10 cellular contexts compared by ENCODE assay signal in genomic region chr3:64444619-64445317, GRCh38.
DNase-seq lines count a peak whose midpoint lies in the region; ATAC-seq and TF ChIP-seq lines count a peak whose summit lies in the region.
"Had no signal": no experiment of that assay in that cellular context is flagged by ENCODE, and none has a peak within 500 bp of the region (broad histone marks: within the 10 kb centered on the region; RNA-seq: fewer than 3 reads in every experiment).

No MANE protein-coding gene starts in this region.

- intact Hi-C loops in activated CD4-positive, alpha-beta T cell treated with anti-CD3 and anti-CD28 coated beads for 36 hours (cut with DNase I, micrococcal nuclease): no loop called here

- H3K27me3 ChIP-seq in iPS-20b (ENCODE audit: insufficient read depth, low read length) (peaks cover 31% of the 10 kb centered on the region), skeletal muscle satellite cell (ENCODE audit: control insufficient read depth, insufficient read depth, low read length) (peaks cover 73% of the 10 kb centered on the region)

- no peak overlapping the region for H3K27ac ChIP-seq in iPS-20b (ENCODE audit: low read length)
- H3K27ac ChIP-seq: neutrophil had no signal

- no peak for ATAC-seq in activated CD4-positive, alpha-beta T cell treated with anti-CD3 and anti-CD28 coated beads for 36 hours
- ATAC-seq in HG03196 (IDR thresholded peaks at IDR 0.05; ENCODE audit: unreplicated experiment) (no peak), GM19463 (IDR thresholded peaks at IDR 0.05; ENCODE audit: unreplicated experiment) (no peak), HG03520 (IDR thresholded peaks at IDR 0.05; ENCODE audit: unreplicated experiment) (no peak)
- ATAC-seq: T-helper 17 cell had no signal

- peak overlapping the region; percentile 94 for H3K4me2 ChIP-seq in skeletal muscle satellite cell (ENCODE audit: low read length)

- CTCF ChIA-PET in activated CD4-positive, alpha-beta T cell treated with anti-CD3 and anti-CD28 coated beads for 36 hours (lab: Charles Lee): interaction anchor here (0.8 kb wide), 1 partner anchor 86 kb away, joined by 3 read pairs; no protein-coding TSS in a partner anchor

- H3K4me1 Mint-ChIP-seq in brain: peaks cover 61% of the 10 kb centered on the region
- H3K4me1 Mint-ChIP-seq in activated CD4-positive, alpha-beta T cell treated with anti-CD3 and anti-CD28 coated beads for 36 hours: no peaks in the 10 kb centered on the region

- DNase-seq in GM12865 (ENCODE audit: low read depth): no peak
- DNase-seq in activated CD4-positive, alpha-beta T cell treated with anti-CD3 and anti-CD28 coated beads for 36 hours: no peak
- DNase-seq: T-helper 17 cell had no signal

- H3K9me3 Mint-ChIP-seq in brain: no peaks in the 10 kb centered on the region
- no peaks in the 10 kb centered on the region for H3K9me3 Mint-ChIP-seq in activated CD4-positive, alpha-beta T cell treated with anti-CD3 and anti-CD28 coated beads for 36 hours (ENCODE audit: low read depth)

- peak overlapping the region; percentile 36 for H3K4me3 ChIP-seq in GM12865 (ENCODE audit: low read depth, low read length)
- peak overlapping the region; percentile 87 for H3K4me3 ChIP-seq in iPS-20b (ENCODE audit: low read length)
- peak overlapping the region; percentile 70 for H3K4me3 ChIP-seq in skeletal muscle satellite cell (ENCODE audit: low read length)

- peak overlapping the region; percentile 76 to 89 (median 84) for H3K4me3 Mint-ChIP-seq in brain
- no peak overlapping the region for H3K4me3 Mint-ChIP-seq in activated CD4-positive, alpha-beta T cell treated with anti-CD3 and anti-CD28 coated beads for 36 hours
- H3K4me3 Mint-ChIP-seq: T-helper 17 cell had no signal

- no peaks in the 10 kb centered on the region for H3K9me3 ChIP-seq in iPS-20b (ENCODE audit: insufficient read depth, low read depth, low read length)
- H3K9me3 ChIP-seq in skeletal muscle satellite cell (replicated peaks; ENCODE audit: low read length): no peaks in the 10 kb centered on the region
- H3K9me3 ChIP-seq: neutrophil had no signal

- TF ChIP-seq CTCF in GM12865 (IDR thresholded peaks at IDR 0.05; ENCODE audit: insufficient read depth, low read depth, low read length, missing control alignments): no peak
- TF ChIP-seq CTCF in brain (conservative IDR thresholded peaks at IDR 0.05): peak; percentile 8 to 26

- peaks cover 47% of the 10 kb centered on the region for H3K27me3 Mint-ChIP-seq in brain
- peaks cover 51% of the 10 kb centered on the region for H3K27me3 Mint-ChIP-seq in activated CD4-positive, alpha-beta T cell treated with anti-CD3 and anti-CD28 coated beads for 36 hours

- H3K36me3 Mint-ChIP-seq in brain: no peaks in the 10 kb centered on the region
- H3K36me3 Mint-ChIP-seq in activated CD4-positive, alpha-beta T cell treated with anti-CD3 and anti-CD28 coated beads for 36 hours (ENCODE audit: low read depth): no peaks in the 10 kb centered on the region

- H3K9ac ChIP-seq in iPS-20b (ENCODE audit: low read depth, low read length): peak overlapping the region; percentile 70; the same call in 1 of the 2 replicates
- H3K9ac ChIP-seq in skeletal muscle satellite cell (ENCODE audit: low read depth, low read length): peak overlapping the region; percentile 61

- POLR2A ChIA-PET in activated CD4-positive, alpha-beta T cell treated with anti-CD3 and anti-CD28 coated beads for 36 hours (lab: Charles Lee): no interaction called here

- H3K27ac Mint-ChIP-seq in brain: peak overlapping the region in 4 of 5 experiments; percentile 8 to 84 (median 24)
- no peak overlapping the region for H3K27ac Mint-ChIP-seq in activated CD4-positive, alpha-beta T cell treated with anti-CD3 and anti-CD28 coated beads for 36 hours
- H3K27ac Mint-ChIP-seq: T-helper 17 cell had no signal

- H3K36me3 ChIP-seq in iPS-20b (ENCODE audit: insufficient read depth, low read depth, low read length): no peaks in the 10 kb centered on the region
- H3K36me3 ChIP-seq in skeletal muscle satellite cell (ENCODE audit: insufficient read depth, low read length): no peaks in the 10 kb centered on the region
- H3K36me3 ChIP-seq: neutrophil had no signal

- H3K4me1 ChIP-seq in iPS-20b (ENCODE audit: insufficient read depth, low read length): peaks cover 24% of the 10 kb centered on the region; the same call in 1 of the 2 replicates
- peaks cover 12% of the 10 kb centered on the region for H3K4me1 ChIP-seq in skeletal muscle satellite cell (ENCODE audit: control insufficient read depth, insufficient read depth, low read length)

Comparison
In these comparisons a context has a peak if more than half of its experiments do, and no peak if none do; other contexts are left out.
1. H3K4me3 ChIP-seq: peak in every context shown above with its lines; median percentile 87 in iPS-20b; 70 in skeletal muscle satellite cell; 36 in GM12865.